12 cellular contexts compared by ENCODE assay signal in the genomic region with DNA sequence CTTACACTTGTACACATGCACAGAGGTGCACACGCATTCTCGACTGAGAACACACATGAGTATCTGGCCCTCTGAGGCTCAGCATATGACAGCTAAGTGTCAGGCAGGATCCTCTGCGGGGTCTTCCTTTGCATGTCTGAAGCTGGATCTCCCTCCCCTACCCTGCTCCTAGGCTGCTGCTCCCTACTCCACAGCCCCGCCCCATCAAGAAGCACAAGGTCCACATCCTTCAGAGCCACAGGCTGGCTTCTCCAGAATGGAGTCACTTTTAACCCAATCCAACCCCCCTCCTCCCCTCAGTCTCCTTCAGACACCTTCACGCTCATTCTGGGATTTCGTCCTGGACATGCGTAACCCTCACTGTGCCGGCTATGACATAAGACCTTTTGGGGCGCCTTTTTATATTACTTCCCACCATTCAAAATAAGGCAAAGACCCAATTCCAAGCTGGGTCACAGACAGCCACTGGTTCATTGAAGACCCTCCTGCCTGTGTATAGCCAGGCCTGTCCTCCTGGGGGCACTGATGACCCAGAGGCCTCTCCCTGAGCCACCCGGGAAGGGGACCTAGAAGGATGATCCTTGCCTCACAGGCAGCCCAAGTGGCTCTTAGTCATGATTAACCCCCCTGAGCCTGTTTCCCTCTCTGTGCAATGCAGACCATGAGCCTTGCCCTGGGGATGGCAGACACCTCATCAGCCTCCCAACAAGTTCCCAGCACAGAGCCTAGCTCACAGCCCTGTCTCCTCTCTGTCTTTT. TPM values are rescaled to one million over a fixed set of nuclear protein-coding genes. Genes with fewer than 3 reads are reported as not detected.
DNase-seq lines count a peak whose midpoint lies in the region; ATAC-seq and TF ChIP-seq lines count a peak whose summit lies in the region.
"Had no signal": no experiment of that assay in that cellular context is flagged by ENCODE, and none has a peak within 500 bp of the region (broad histone marks: within the 10 kb centered on the region; RNA-seq: fewer than 3 reads in every experiment).

No MANE protein-coding gene starts in this region.

- no peaks in the 10 kb centered on the region for H3K36me3 Mint-ChIP-seq in T-helper 2 cell treated with Interferon-gamma antibody and Interleukin-4, amounts not matched to agents 5 μg/mL and 100 μg/mL, for 36 hours (ENCODE audit: low read depth)
- no peaks in the 10 kb centered on the region for H3K36me3 Mint-ChIP-seq in IgD-negative memory B cell
- H3K36me3 Mint-ChIP-seq in effector memory CD8-positive, alpha-beta T cell (ENCODE audit: insufficient read depth) = peaks cover 5% of the 10 kb centered on the region
- H3K36me3 Mint-ChIP-seq in osteocyte (ENCODE audit: unreplicated experiment) = no peaks in the 10 kb centered on the region

- no peak overlapping the region for H3K18ac ChIP-seq in trophoblast cell (ENCODE audit: low read length)

- H2BK120ac ChIP-seq in trophoblast cell (ENCODE audit: insufficient read depth, low read length, poor library complexity) = no peak overlapping the region

- H3K27me3 ChIP-seq in trophoblast cell (ENCODE audit: insufficient read depth, low read length) = peaks cover 13% of the 10 kb centered on the region

- H3K79me2 ChIP-seq in trophoblast cell (ENCODE audit: control insufficient read depth, insufficient read depth, low read length, poor library complexity) = peaks cover 2% of the 10 kb centered on the region

- peaks cover 4% of the 10 kb centered on the region for H3K9me3 ChIP-seq in trophoblast cell (ENCODE audit: insufficient read depth, low read depth, low read length)
- H3K9me3 ChIP-seq: lower lobe of right lung had no signal

- no peak overlapping the region for H3K4me2 ChIP-seq in trophoblast cell (ENCODE audit: low read length)

- peaks cover 11% of the 10 kb centered on the region for H3K4me1 Mint-ChIP-seq in T-helper 2 cell treated with Interferon-gamma antibody and Interleukin-4, amounts not matched to agents 5 μg/mL and 100 μg/mL, for 36 hours (ENCODE audit: low read depth)
- H3K4me1 Mint-ChIP-seq in IgD-negative memory B cell (peaks cover 0 to 8% (median 1%) of the 10 kb centered on the region in 3 donors), osteocyte (ENCODE audit: unreplicated experiment) (peaks cover 34% of the 10 kb centered on the region)
- peaks cover 19 to 21% of the 10 kb centered on the region in 2 donors for H3K4me1 Mint-ChIP-seq in effector memory CD8-positive, alpha-beta T cell (ENCODE audit: low read depth in 2 of 2)

- no peak for TF ChIP-seq CTCF in osteocyte (IDR thresholded peaks at IDR 0.05)

- H3K9me3 Mint-ChIP-seq in T-helper 2 cell treated with Interferon-gamma antibody and Interleukin-4, amounts not matched to agents 5 μg/mL and 100 μg/mL, for 36 hours = no peaks in the 10 kb centered on the region
- H3K9me3 Mint-ChIP-seq in IgD-negative memory B cell = peaks cover 0 to 2% (median 0%) of the 10 kb centered on the region in 3 donors
- H3K9me3 Mint-ChIP-seq in effector memory CD8-positive, alpha-beta T cell = no peaks in the 10 kb centered on the region
- H3K9me3 Mint-ChIP-seq in osteocyte (ENCODE audit: unreplicated experiment) = no peaks in the 10 kb centered on the region

- no peaks in the 10 kb centered on the region for H3K36me3 ChIP-seq in trophoblast cell (ENCODE audit: control insufficient read depth in 1 of 2, insufficient read depth in 2 of 2, low read length in 2 of 2)
- H3K36me3 ChIP-seq: lower lobe of right lung had no signal

- WGBS in trophoblast cell (ENCODE audit: extremely low coverage, insufficient coverage, insufficient read length) = no CpG with 5 or more reads among the region's 10 CpGs

- peak overlapping the region; percentile 55 for H3K4me3 Mint-ChIP-seq in T-helper 2 cell treated with Interferon-gamma antibody and Interleukin-4, amounts not matched to agents 5 μg/mL and 100 μg/mL, for 36 hours
- peak overlapping the region; percentile 33 to 83 (median 63) for H3K4me3 Mint-ChIP-seq in IgD-negative memory B cell
- H3K4me3 Mint-ChIP-seq in effector memory CD8-positive, alpha-beta T cell = peak overlapping the region; percentile 72 to 91
- no peak overlapping the region for H3K4me3 Mint-ChIP-seq in osteocyte (ENCODE audit: unreplicated experiment)

- H2AK5ac ChIP-seq in trophoblast cell (ENCODE audit: low read length) = no peak overlapping the region

- no peak overlapping the region for H4K8ac ChIP-seq in trophoblast cell (ENCODE audit: low read depth, low read length)

- no peak overlapping the region for H3K4ac ChIP-seq in trophoblast cell (ENCODE audit: low read depth, low read length)

- H2AFZ ChIP-seq in trophoblast cell (ENCODE audit: insufficient read depth, low read length, poor library complexity) = no peak overlapping the region

- peak overlapping the region; percentile 0 for H3K4me3 ChIP-seq in trophoblast cell (ENCODE audit: low read depth, low read length)

- H3K27me3 Mint-ChIP-seq in T-helper 2 cell treated with Interferon-gamma antibody and Interleukin-4, amounts not matched to agents 5 μg/mL and 100 μg/mL, for 36 hours (ENCODE audit: low read depth) = peaks cover 40% of the 10 kb centered on the region
- H3K27me3 Mint-ChIP-seq in IgD-negative memory B cell (peaks cover 13% of the 10 kb centered on the region), osteocyte (ENCODE audit: unreplicated experiment) (no peaks in the 10 kb centered on the region)
- H3K27me3 Mint-ChIP-seq in effector memory CD8-positive, alpha-beta T cell = peaks cover 0 to 23% of the 10 kb centered on the region in 2 donors

- H2BK12ac ChIP-seq in trophoblast cell (ENCODE audit: low read length) = no peak overlapping the region

- no peak for ATAC-seq in effector memory CD8-positive, alpha-beta T cell (replicated peaks)
- ATAC-seq in GM21360 (IDR thresholded peaks at IDR 0.05; ENCODE audit: unreplicated experiment) = no peak

- H3K27ac Mint-ChIP-seq in T-helper 2 cell treated with Interferon-gamma antibody and Interleukin-4, amounts not matched to agents 5 μg/mL and 100 μg/mL, for 36 hours = no peak overlapping the region
- H3K27ac Mint-ChIP-seq in IgD-negative memory B cell (peak overlapping the region in 1 of 3 donors; percentile 39), osteocyte (ENCODE audit: unreplicated experiment) (no peak overlapping the region)
- no peak overlapping the region for H3K27ac Mint-ChIP-seq in effector memory CD8-positive, alpha-beta T cell

- H3K14ac ChIP-seq in trophoblast cell (ENCODE audit: low read length) = no peak overlapping the region

- no peak overlapping the region for H3K23ac ChIP-seq in trophoblast cell (ENCODE audit: low read length)

- H2BK5ac ChIP-seq in trophoblast cell (ENCODE audit: low read depth, low read length, poor library complexity) = no peak overlapping the region

- no peak overlapping the region for H4K91ac ChIP-seq in trophoblast cell (ENCODE audit: low read depth, low read length)

- H3K79me1 ChIP-seq in trophoblast cell (ENCODE audit: low read length) = peaks cover 17% of the 10 kb centered on the region

- H3K9ac ChIP-seq in trophoblast cell (ENCODE audit: low read length) = no peak overlapping the region

- H4K12ac ChIP-seq in trophoblast cell (ENCODE audit: low read depth, low read length) = no peak overlapping the region

- peaks cover 42 to 49% of the 10 kb centered on the region in 2 experiments for H3K4me1 ChIP-seq in trophoblast cell (ENCODE audit: control insufficient read depth in 1 of 2, insufficient read depth in 2 of 2, low read length in 2 of 2)

- no peak overlapping the region for H3K27ac ChIP-seq in trophoblast cell (ENCODE audit: low read depth, low read length)
- H3K27ac ChIP-seq: lower lobe of right lung had no signal

- no peak for DNase-seq in T-helper 2 cell treated with Interferon-gamma antibody and Interleukin-4, amounts not matched to agents 5 μg/mL and 100 μg/mL, for 36 hours (ENCODE audit: low spot score)
- no peak for DNase-seq in T-helper 2 cell
- no peak for DNase-seq in effector memory CD8-positive, alpha-beta T cell
- DNase-seq in trophoblast cell = no peak
- DNase-seq in osteocyte (ENCODE audit: extremely low spot score, unreplicated experiment) = no peak
- DNase-seq in NCI-H1930 (lab: John Stamatoyannopoulos, UW) = no peak
- DNase-seq: lower lobe of right lung had no signal

RNA-seq across cellular contexts. Expression of a gene that starts 4.7 kb away (rescaled TPM):
- polyA plus RNA-seq in IgD-negative memory B cell = 0.97 TPM
- polyA plus RNA-seq in trophoblast cell (2013) = 9.6 and 10.2 TPM in 2 replicates
- 8.2 and 8.4 TPM in 2 replicates for total RNA-seq in osteocyte

RNA-seq across cellular contexts. Expression of a gene that starts 55.6 kb away (rescaled TPM):
- polyA plus RNA-seq in IgD-negative memory B cell = not detected
- 43.1 and 44.2 TPM in 2 replicates for polyA plus RNA-seq in trophoblast cell (2013)
- total RNA-seq in osteocyte = 89.2 and 90.7 TPM in 2 replicates
- total RNA-seq: activated CD8-positive, alpha-beta memory T cell treated with anti-CD3 and anti-CD28 coated beads for 36 hours had no signal

RNA-seq across cellular contexts. Expression of a gene that starts 56.4 kb away (rescaled TPM):
- not detected for polyA plus RNA-seq in IgD-negative memory B cell
- polyA plus RNA-seq in trophoblast cell (2013) = 0.83 and 0.87 TPM in 2 replicates
- total RNA-seq in osteocyte = 0.44 and 0.67 TPM in 2 replicates
- total RNA-seq: activated CD8-positive, alpha-beta memory T cell treated with anti-CD3 and anti-CD28 coated beads for 36 hours; T-helper 1 cell treated with Interleukin-12 subunit alpha and Interleukin-12 subunit beta and Interleukin-4 antibody, amounts not matched to agents 30 ng/mL and 1 ng/mL, for 36 hours; temporal lobe had no signal
